In the genomic region with DNA sequence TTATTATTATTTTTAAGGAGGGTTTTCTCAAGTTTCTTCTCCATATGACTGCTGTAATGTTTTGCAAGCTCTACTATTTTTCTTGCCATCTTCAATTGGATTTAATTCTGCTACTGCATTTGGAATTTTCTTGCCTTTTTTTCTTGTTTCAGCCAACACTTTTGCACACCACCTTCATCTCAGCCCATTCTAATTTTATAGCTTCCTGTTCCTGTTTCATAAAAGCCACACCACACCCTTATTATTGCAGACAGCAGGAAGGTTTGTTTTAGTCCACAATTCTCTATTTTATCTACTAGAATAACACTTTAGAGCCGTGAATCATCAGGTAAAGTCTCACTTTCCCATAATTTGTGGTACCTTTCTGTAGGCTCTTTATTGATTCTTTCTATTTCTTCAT, we compare ENCODE assay signal across 21 cellular contexts.
"Had no signal": no experiment of that assay in that cellular context is flagged by ENCODE, and none has a peak within 500 bp of the region (broad histone marks: within the 10 kb centered on the region; RNA-seq: fewer than 3 reads in every experiment).

No MANE protein-coding gene starts in this region.

- H3K4me2 ChIP-seq: hepatocyte had no signal

- H3K27me3 ChIP-seq: colonic mucosa, hepatocyte, ovary had no signal

- H2AFZ ChIP-seq: hepatocyte had no signal

- H3K79me2 ChIP-seq: hepatocyte had no signal

- ATAC-seq: activated CD4-positive, CD25-positive, alpha-beta regulatory T cell treated with anti-CD3 and anti-CD28 coated beads, Interleukin-2, amount 50 U/mL, for 24 hours; activated naive CD8-positive, alpha-beta T cell treated with anti-CD3 and anti-CD28 coated beads, Interleukin-2, amount 50 U/mL, for 24 hours; activated T-cell treated with anti-CD3 and anti-CD28 coated beads, Interleukin-2, amount 50 U/mL, for 4 hours; foreskin keratinocyte; left cardiac atrium; lower lobe of right lung; natural killer cell; psoas muscle; right cardiac atrium had no signal

- H3K27ac ChIP-seq: colonic mucosa, epithelial cell of prostate, foreskin keratinocyte, hepatocyte, lower lobe of right lung, ovary, psoas muscle had no signal

- H3K4me1 ChIP-seq: colonic mucosa, foreskin keratinocyte, lower lobe of right lung, psoas muscle had no signal

- DNase-seq: activated CD4-positive, alpha-beta T cell treated with anti-CD3 and anti-CD28 coated beads, Interleukin-2, amount 50 U/mL, for 1 hour; activated CD8-positive, alpha-beta memory T cell treated with anti-CD3 and anti-CD28 coated beads, Interleukin-2, amount 50 U/mL, for 4 hours; activated effector memory CD4-positive, alpha-beta T cell treated with Interleukin-2 at 50 U/mL for 16 hours; activated naive CD4-positive, alpha-beta T cell treated with anti-CD3 and anti-CD28 coated beads, Interleukin-2, amount 10 ng/mL, durations not matched to agents 7 days and 5 days; activated naive CD8-positive, alpha-beta T cell treated with anti-CD3 and anti-CD28 coated beads, Interleukin-2, amount 50 U/mL, for 24 hours; activated T-cell treated with anti-CD3 and anti-CD28 coated beads, Interleukin-2, amount 50 U/mL, for 4 hours; anterior cingulate cortex; central memory CD4-positive, alpha-beta T cell; colonic mucosa; endodermal cell; foreskin keratinocyte; left cardiac atrium; lower lobe of right lung; natural killer cell; ovary; psoas muscle; right cardiac atrium; trophoblast cell had no signal

- H3K9me3 ChIP-seq: colonic mucosa, lower lobe of right lung, ovary, psoas muscle had no signal

- H3K4me3 ChIP-seq: colonic mucosa, hepatocyte, lower lobe of right lung, ovary, psoas muscle had no signal

- H3K36me3 ChIP-seq: colonic mucosa, lower lobe of right lung, ovary had no signal
